Comparison of ENCODE assay signal across 24 cellular contexts in the genomic region with DNA sequence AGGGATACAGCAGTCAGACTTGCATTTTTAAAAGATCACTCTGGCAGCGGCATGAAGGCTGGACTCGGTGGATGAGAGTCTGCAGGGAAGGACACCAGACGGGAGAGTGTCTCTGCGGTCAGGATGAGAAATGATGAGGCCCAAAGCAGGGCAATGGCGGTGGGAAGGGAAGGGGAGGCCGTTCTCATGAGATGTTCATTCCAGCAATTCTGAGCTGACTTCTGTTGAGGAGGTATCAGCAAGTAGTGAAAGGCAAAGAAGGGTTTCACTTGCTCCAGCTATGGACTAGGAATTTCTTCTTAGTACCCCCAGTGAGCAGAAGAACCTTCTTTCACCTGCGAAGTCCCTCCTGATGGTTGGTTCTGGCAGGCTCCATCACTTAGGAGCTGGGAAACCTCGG.
"Had no signal": no experiment of that assay in that cellular context is flagged by ENCODE, and none has a peak within 500 bp of the region (broad histone marks: within the 10 kb centered on the region; RNA-seq: fewer than 3 reads in every experiment).

No MANE protein-coding gene starts in this region.

- H3K36me3 ChIP-seq: thoracic aorta, thyroid gland, transverse colon, upper lobe of right lung, uterus, vagina had no signal

- H3K4me1 ChIP-seq: uterus, vagina had no signal

- H3K27me3 ChIP-seq: stomach, suprapubic skin, testis, thyroid gland, tibial artery, tibial nerve, transverse colon, upper lobe of left lung, upper lobe of right lung, uterus, vagina had no signal

- H3K27ac ChIP-seq: stomach, suprapubic skin, testis, thoracic aorta, thyroid gland, tibial artery, tibial nerve, transverse colon, upper lobe of left lung, upper lobe of right lung, uterus, vagina had no signal

- H3K4me3 ChIP-seq: stomach, suprapubic skin, testis, thoracic aorta, thyroid gland, tibial artery, tibial nerve, transverse colon, upper lobe of left lung, upper lobe of right lung, uterus, vagina had no signal

- H3K9me3 ChIP-seq: stomach, suprapubic skin, testis, thoracic aorta, thyroid gland, tibial artery, tibial nerve, transverse colon, upper lobe of left lung, upper lobe of right lung, uterus, vagina had no signal

- DNase-seq: stimulated activated CD4-positive, alpha-beta T cell treated with anti-CD3 and anti-CD28 coated beads, Interleukin-2, amount 100 ng/mL, for 48 hours; stimulated activated CD4-positive, alpha-beta T cell treated with anti-CD3 and anti-CD28 coated beads, Interleukin-4, amount 100 ng/mL, for 1 hour; stimulated activated CD4-positive, alpha-beta T cell treated with anti-CD3 and anti-CD28 coated beads, Interleukin-4, amount 100 ng/mL, for 24 hours; stimulated activated CD4-positive, alpha-beta T cell treated with anti-CD3 and anti-CD28 coated beads, Interleukin-4, amount 100 ng/mL, for 4 hours; stimulated activated CD8-positive, alpha-beta memory T cell treated with anti-CD3 and anti-CD28 coated beads, Interleukin-4, amount 100 ng/mL, for 48 hours; stimulated activated naive B cell treated with anti-CD40 and anti-IgM and Interleukin-4, amounts not matched to agents 10 μg/mL and 1 μg/mL and 100 μg/mL, for 72 hours; stimulated activated naive CD4-positive, alpha-beta T cell; stimulated activated naive CD4-positive, alpha-beta T cell treated with Interleukin-2 at 50 U/mL for 16 hours; stimulated activated naive CD8-positive, alpha-beta T cell treated with anti-CD3 and anti-CD28 coated beads, Interleukin-15, amount 100 ng/mL, for 72 hours; stimulated activated naive CD8-positive, alpha-beta T cell treated with anti-CD3 and anti-CD28 coated beads, Interleukin-15, Interleukin-2, amounts not matched to agents 100 U/mL and 50 U/mL, for 24 hours; stomach; substantia nigra; testis; thyroid gland; tibial artery; transverse colon; trophoblast cell; upper lobe of left lung; upper lobe of right lung; uterus had no signal
